Comparison of ENCODE assay signal across 27 cellular contexts in genomic region chr2:230435431-230435830, GRCh38. TPM values are rescaled to one million over a fixed set of nuclear protein-coding genes. Genes with fewer than 3 reads are reported as not detected.
DNase-seq lines count a peak whose midpoint lies in the region; ATAC-seq, FAIRE-seq and TF ChIP-seq lines count a peak whose summit lies in the region.
"Had no signal": no experiment of that assay in that cellular context is flagged by ENCODE, and none has a peak within 500 bp of the region (broad histone marks: within the 10 kb centered on the region; RNA-seq: fewer than 3 reads in every experiment).

No MANE protein-coding gene starts in this region.

- CTCF ChIA-PET in activated CD8-positive, alpha-beta T cell treated with anti-CD3 and anti-CD28 coated beads for 36 hours (lab: Charles Lee): no interaction called here
- CTCF ChIA-PET in activated CD8-positive, alpha-beta T cell treated with anti-CD3 and anti-CD28 coated beads, Interleukin-2, amount 10 ng/mL, durations not matched to agents 7 days and 5 days (lab: Charles Lee): interaction anchor here (1.2 kb wide), 2 partner anchors 11 to 363 kb away, joined by 3 read pairs; no protein-coding TSS in a partner anchor

- H3K4me1 ChIP-seq in RWPE2 (ENCODE audit: insufficient read depth, poor library complexity, severe bottlenecking): peaks cover 6% of the 10 kb centered on the region
- H3K4me1 ChIP-seq in osteoblast (ENCODE audit: insufficient read depth, low read length): peaks cover 16% of the 10 kb centered on the region
- peaks cover 4 to 18% (median 17%) of the 10 kb centered on the region in 4 donors for H3K4me1 ChIP-seq in upper lobe of left lung
- H3K4me1 ChIP-seq in esophagus muscularis mucosa: peaks cover 3 to 29% (median 10%) of the 10 kb centered on the region in 4 donors
- H3K4me1 ChIP-seq: BE2C, right lobe of liver had no signal

- no peak overlapping the region for H3K27ac ChIP-seq in RWPE2 (ENCODE audit: poor library complexity, severe bottlenecking)
- peak overlapping the region; percentile 39 for H3K27ac ChIP-seq in osteoblast (ENCODE audit: low read depth, low read length)
- no peak overlapping the region for H3K27ac ChIP-seq in upper lobe of left lung
- H3K27ac ChIP-seq in esophagus muscularis mucosa (replicated peaks in 1 of 4): no peak overlapping the region
- H3K27ac ChIP-seq: dorsolateral prefrontal cortex, right lobe of liver, tibial nerve had no signal

- no peak for ATAC-seq in activated CD8-positive, alpha-beta T cell treated with anti-CD3 and anti-CD28 coated beads for 36 hours
- no peak for ATAC-seq in activated CD8-positive, alpha-beta T cell treated with anti-CD3 and anti-CD28 coated beads, Interleukin-2, amount 10 ng/mL, durations not matched to agents 7 days and 5 days
- ATAC-seq in RWPE2 (ENCODE audit: low read depth): peak; percentile 40; the same call in 1 of the 3 replicates
- ATAC-seq in upper lobe of left lung (ENCODE audit: low FRiP score in 2 of 2): no peak
- ATAC-seq: heart right ventricle, left lobe of liver had no signal

- POLR2A ChIA-PET in activated CD8-positive, alpha-beta T cell treated with anti-CD3 and anti-CD28 coated beads for 36 hours (lab: Charles Lee): interaction anchor here (0.7 to 0.9 kb wide), 2 partner anchors 18 to 307 kb away, joined by 3 to 4 read pairs; no protein-coding TSS in a partner anchor
- POLR2A ChIA-PET in activated CD8-positive, alpha-beta T cell treated with anti-CD3 and anti-CD28 coated beads, Interleukin-2, amount 10 ng/mL, durations not matched to agents 7 days and 5 days (lab: Charles Lee): no interaction called here

- H3K27me3 Mint-ChIP-seq in activated CD8-positive, alpha-beta T cell treated with anti-CD3 and anti-CD28 coated beads for 36 hours: no peaks in the 10 kb centered on the region
- H3K27me3 Mint-ChIP-seq in activated CD8-positive, alpha-beta T cell treated with anti-CD3 and anti-CD28 coated beads, Interleukin-2, amount 10 ng/mL, durations not matched to agents 7 days and 5 days (ENCODE audit: low read depth): no peaks in the 10 kb centered on the region

- peak overlapping the region; percentile 28 for H3K27ac Mint-ChIP-seq in activated CD8-positive, alpha-beta T cell treated with anti-CD3 and anti-CD28 coated beads for 36 hours
- H3K27ac Mint-ChIP-seq in activated CD8-positive, alpha-beta T cell treated with anti-CD3 and anti-CD28 coated beads, Interleukin-2, amount 10 ng/mL, durations not matched to agents 7 days and 5 days: no peak overlapping the region
- H3K27ac Mint-ChIP-seq: mesothelial cell of epicardium had no signal

- H3K4me2 ChIP-seq in osteoblast (ENCODE audit: insufficient read depth, low read length): no peak overlapping the region

- intact Hi-C loops in activated CD8-positive, alpha-beta T cell treated with anti-CD3 and anti-CD28 coated beads for 36 hours (cut with micrococcal nuclease): no loop called here
- intact Hi-C loops in esophagus muscularis mucosa (cut with DNase I): no loop called here

- no peaks in the 10 kb centered on the region for H3K27me3 ChIP-seq in RWPE2 (ENCODE audit: insufficient read depth, poor library complexity, severe bottlenecking)
- no peaks in the 10 kb centered on the region for H3K27me3 ChIP-seq in osteoblast (ENCODE audit: insufficient read depth, low read length)
- H3K27me3 ChIP-seq in upper lobe of left lung: no peaks in the 10 kb centered on the region
- no peaks in the 10 kb centered on the region for H3K27me3 ChIP-seq in esophagus muscularis mucosa
- H3K27me3 ChIP-seq: BE2C, dorsolateral prefrontal cortex, heart right ventricle, right lobe of liver, tibial nerve had no signal

- no peak overlapping the region for H3K4me3 Mint-ChIP-seq in activated CD8-positive, alpha-beta T cell treated with anti-CD3 and anti-CD28 coated beads for 36 hours
- no peak overlapping the region for H3K4me3 Mint-ChIP-seq in activated CD8-positive, alpha-beta T cell treated with anti-CD3 and anti-CD28 coated beads, Interleukin-2, amount 10 ng/mL, durations not matched to agents 7 days and 5 days
- H3K4me3 Mint-ChIP-seq: activated naive CD4-positive, alpha-beta T cell treated with anti-CD3 and anti-CD28 coated beads for 36 hours; mesothelial cell of epicardium had no signal

- H3K9me3 Mint-ChIP-seq in activated CD8-positive, alpha-beta T cell treated with anti-CD3 and anti-CD28 coated beads for 36 hours: peaks cover 16% of the 10 kb centered on the region
- H3K9me3 Mint-ChIP-seq in activated CD8-positive, alpha-beta T cell treated with anti-CD3 and anti-CD28 coated beads, Interleukin-2, amount 10 ng/mL, durations not matched to agents 7 days and 5 days (ENCODE audit: insufficient read depth): peaks cover 31% of the 10 kb centered on the region

- DNase-seq in activated CD8-positive, alpha-beta T cell treated with anti-CD3 and anti-CD28 coated beads for 36 hours: peak; percentile 28
- no peak for DNase-seq in activated CD8-positive, alpha-beta T cell treated with anti-CD3 and anti-CD28 coated beads, Interleukin-2, amount 10 ng/mL, durations not matched to agents 7 days and 5 days
- DNase-seq in RWPE2 (ENCODE audit: low spot score): no peak
- no peak for DNase-seq in frontal cortex (ENCODE audit: low spot score in 2 of 2)
- no peak for DNase-seq in osteoblast (ENCODE audit: insufficient read length, low spot score, missing footprints)
- no peak for DNase-seq in upper lobe of left lung
- DNase-seq in esophagus muscularis mucosa (ENCODE audit: extremely low spot score): no peak
- no peak for DNase-seq in GM19239 (ENCODE audit: insufficient read length, low spot score)
- DNase-seq: activated CD4-positive, alpha-beta T cell treated with anti-CD3 and anti-CD28 coated beads for 1 hour; activated naive CD4-positive, alpha-beta T cell treated with anti-CD3 and anti-CD28 coated beads for 36 hours; activated T-cell treated with anti-CD3 and anti-CD28 coated beads, Interleukin-2, amount 50 U/mL, for 48 hours; BE2C; cerebellar nuclear complex; DMS79 treated with DMSO at 0.1 percent for 48 hours; dorsolateral prefrontal cortex; H7; heart right ventricle; NCI-H1436 treated with DMSO at 0.1 percent for 48 hours; NCI-H446 treated with DMSO at 0.1 percent for 48 hours; posterior cingulate gyrus; right lobe of liver; SHP77 treated with DMSO at 0.1 percent for 48 hours; SW 1271 had no signal

- no peak for TF ChIP-seq POLR2A in upper lobe of left lung (IDR thresholded peaks at IDR 0.05)
- no peak for TF ChIP-seq POLR2A in esophagus muscularis mucosa (IDR thresholded peaks at IDR 0.05; ENCODE audit: low read depth)

- WGBS in upper lobe of left lung, 2 donors: 88 to 96% methylated on average over 2 of the region's 2 CpGs
- 85% methylated on average over 2 of the region's 2 CpGs for WGBS in esophagus muscularis mucosa

- H3K36me3 Mint-ChIP-seq in activated CD8-positive, alpha-beta T cell treated with anti-CD3 and anti-CD28 coated beads for 36 hours (ENCODE audit: low read depth): peaks cover 77% of the 10 kb centered on the region
- H3K36me3 Mint-ChIP-seq in activated CD8-positive, alpha-beta T cell treated with anti-CD3 and anti-CD28 coated beads, Interleukin-2, amount 10 ng/mL, durations not matched to agents 7 days and 5 days (ENCODE audit: low read depth): peaks cover 84% of the 10 kb centered on the region

- TF ChIP-seq EP300 in upper lobe of left lung (IDR thresholded peaks at IDR 0.05) (no peak), esophagus muscularis mucosa (IDR thresholded peaks at IDR 0.05) (no peak)

- H3K36me3 ChIP-seq in RWPE2 (ENCODE audit: low read depth) (peaks cover 22% of the 10 kb centered on the region), osteoblast (ENCODE audit: insufficient read depth, low read length) (peaks cover 5% of the 10 kb centered on the region), upper lobe of left lung (peaks cover 0 to 19% (median 0%) of the 10 kb centered on the region in 4 donors), esophagus muscularis mucosa (peaks cover 0 to 16% (median 7%) of the 10 kb centered on the region in 4 donors)
- H3K36me3 ChIP-seq: BE2C had no signal

- peaks cover 15% of the 10 kb centered on the region for H4K20me1 ChIP-seq in osteoblast (ENCODE audit: insufficient read depth, low read length)

- TF ChIP-seq CTCF in activated CD8-positive, alpha-beta T cell treated with anti-CD3 and anti-CD28 coated beads for 36 hours (IDR thresholded peaks at IDR 0.05): no peak
- no peak for TF ChIP-seq CTCF in RWPE2 (IDR thresholded peaks at IDR 0.05; ENCODE audit: poor library complexity, severe bottlenecking)
- TF ChIP-seq CTCF in osteoblast (IDR thresholded peaks at IDR 0.05; ENCODE audit: extremely low read depth, low read depth, low read length): no peak
- TF ChIP-seq CTCF in upper lobe of left lung (IDR thresholded peaks at IDR 0.05): no peak
- no peak for TF ChIP-seq CTCF in esophagus muscularis mucosa (IDR thresholded peaks at IDR 0.05)

- H3K9me3 ChIP-seq in RWPE2 (ENCODE audit: severe bottlenecking): peaks cover 4% of the 10 kb centered on the region
- H3K9me3 ChIP-seq in osteoblast (ENCODE audit: low read depth, low read length): no peaks in the 10 kb centered on the region
- H3K9me3 ChIP-seq in upper lobe of left lung: no peaks in the 10 kb centered on the region
- peaks cover 0 to 12% (median 0%) of the 10 kb centered on the region in 4 donors for H3K9me3 ChIP-seq in esophagus muscularis mucosa
- H3K9me3 ChIP-seq: BE2C, right lobe of liver had no signal

- H2AFZ ChIP-seq in osteoblast (ENCODE audit: low read length): no peak overlapping the region

- peaks cover 54% of the 10 kb centered on the region for H3K4me1 Mint-ChIP-seq in activated CD8-positive, alpha-beta T cell treated with anti-CD3 and anti-CD28 coated beads for 36 hours (ENCODE audit: low read depth)
- H3K4me1 Mint-ChIP-seq in activated CD8-positive, alpha-beta T cell treated with anti-CD3 and anti-CD28 coated beads, Interleukin-2, amount 10 ng/mL, durations not matched to agents 7 days and 5 days (ENCODE audit: low read depth): peaks cover 47% of the 10 kb centered on the region
- H3K4me1 Mint-ChIP-seq: mesothelial cell of epicardium had no signal

- peak; percentile 40 for FAIRE-seq in frontal cortex (lab: Jason Lieb, UNC)
- FAIRE-seq in GM19239 (lab: Jason Lieb, UNC): no peak
- FAIRE-seq: endothelial cell of umbilical vein had no signal

- H3K4me3 ChIP-seq in RWPE2 (ENCODE audit: severe bottlenecking): no peak overlapping the region
- no peak overlapping the region for H3K4me3 ChIP-seq in osteoblast (ENCODE audit: insufficient read depth, low read length)
- H3K4me3 ChIP-seq in upper lobe of left lung: no peak overlapping the region
- no peak overlapping the region for H3K4me3 ChIP-seq in esophagus muscularis mucosa
- H3K4me3 ChIP-seq: dorsolateral prefrontal cortex, heart right ventricle, right lobe of liver, tibial nerve had no signal

- peaks cover 72% of the 10 kb centered on the region for H3K79me2 ChIP-seq in osteoblast (ENCODE audit: insufficient read depth, low read length)

RNA-seq across cellular contexts. Expression of gene SP100, which starts 19.4 kb away (rescaled TPM):
- 100 to 1,000 TPM; 108 TPM for total RNA-seq in activated CD8-positive, alpha-beta T cell treated with anti-CD3 and anti-CD28 coated beads for 36 hours
- 100 to 1,000 TPM; 295 to 309 TPM for total RNA-seq in activated CD8-positive, alpha-beta T cell treated with anti-CD3 and anti-CD28 coated beads, Interleukin-2, amount 10 ng/mL, durations not matched to agents 7 days and 5 days
- total RNA-seq in frontal cortex (4.1 TPM), osteoblast (137 and 149 TPM in 2 replicates), upper lobe of left lung (100 to 1,000 TPM; 117 to 260 (median 153) TPM), esophagus muscularis mucosa (10 to 100 TPM; 83.8 to 95.5 (median 92.1) TPM)
- total RNA-seq: H7 had no signal

Comparison
In these comparisons a context has a peak if more than half of its experiments do, and no peak if none do; other contexts are left out.
1. RNA of gene SP100, which starts 19.4 kb away (total RNA-seq): 295 to 309 TPM in activated CD8-positive, alpha-beta T cell treated with anti-CD3 and anti-CD28 coated beads, Interleukin-2, amount 10 ng/mL, durations not matched to agents 7 days and 5 days, 117 to 260 TPM in upper lobe of left lung, 137 to 149 TPM in osteoblast, 108 TPM in activated CD8-positive, alpha-beta T cell treated with anti-CD3 and anti-CD28 coated beads for 36 hours and 83.8 to 95.5 TPM in esophagus muscularis mucosa; 4.1 TPM in frontal cortex (single experiment); every median in the first group is over 10 times any median in the second.